ENCODE assay signal across 1 cellular context in genomic region chr6:32941412-32941784, GRCh38.
A peak's percentile ranks its signal among the peaks of the same experiment; 100 is the strongest.
TF ChIP-seq lines count a peak whose summit lies in the region.

No MANE protein-coding gene starts in this region.

TF ChIP-seq in GM12878, 131 proteins besides CTCF, POLR2A, EP300 and RAD21 (continues in another document):
- TF ChIP-seq ATF2 (IDR thresholded peaks at IDR 0.05; ENCODE audit: low read length) (peak; percentile 91), BACH1 (IDR thresholded peaks at IDR 0.05; ENCODE audit: borderline replicate concordance) (peak; percentile 89; the same call in 1 of the 2 replicates), PRDM15 (CRISPR knock-in tag; IDR thresholded peaks at IDR 0.05) (no peak), ESRRA (IDR thresholded peaks at IDR 0.05; ENCODE audit: low read length) (no peak), CREB1 (IDR thresholded peaks at IDR 0.05; ENCODE audit: low read depth) (no peak), PML (IDR thresholded peaks at IDR 0.05; ENCODE audit: low read length) (peak; percentile 51; the same call in 1 of the 2 replicates), TCF12 (IDR thresholded peaks at IDR 0.05; ENCODE audit: low read depth, low read length) (peak; percentile 95), RBBP5 (conservative IDR thresholded peaks at IDR 0.05) (no peak), RELB (IDR thresholded peaks at IDR 0.05; ENCODE audit: low read depth) (peak; percentile 98), JUND (IDR thresholded peaks at IDR 0.05; ENCODE audit: low read depth, low read length) (no peak), YBX1 (IDR thresholded peaks at IDR 0.05) (no peak), GATAD2B (conservative IDR thresholded peaks at IDR 0.05; ENCODE audit: low read depth) (peak; percentile 94), POLR2AphosphoS2 (IDR thresholded peaks at IDR 0.05; ENCODE audit: low read depth, low read length) (no peak), RB1 (IDR thresholded peaks at IDR 0.05; ENCODE audit: borderline replicate concordance) (no peak), YY1 (IDR thresholded peaks at IDR 0.05; ENCODE audit: low read depth, low read length) (peak; percentile 93), TCF7 (IDR thresholded peaks at IDR 0.05; ENCODE audit: borderline replicate concordance) (peak; percentile 52; the same call in 1 of the 2 replicates), MTA3 (IDR thresholded peaks at IDR 0.05; ENCODE audit: borderline replicate concordance, low read length) (peak; percentile 90; the same call in 1 of the 2 replicates), HDGF (IDR thresholded peaks at IDR 0.05) (0 out of 2 replicates have a peak, but pooled peaks have one; percentile 13), USF1 (IDR thresholded peaks at IDR 0.05; ENCODE audit: borderline replicate concordance, extremely low read length, insufficient read depth, low read depth, low read length) (no peak), SMAD5 (IDR thresholded peaks at IDR 0.05; ENCODE audit: low read depth) (no peak), CEBPZ (IDR thresholded peaks at IDR 0.05; ENCODE audit: low read depth, low read length) (no peak), ASH2L (IDR thresholded peaks at IDR 0.05; ENCODE audit: borderline replicate concordance, low read depth) (0 out of 2 replicates have a peak, but pooled peaks have one; percentile 66), MYC (IDR thresholded peaks at IDR 0.05; ENCODE audit: insufficient read depth, insufficient read length, insufficient replicate concordance, low read length, severe bottlenecking) (no peak), RFX5 (IDR thresholded peaks at IDR 0.05; ENCODE audit: low read depth, low read length) (no peak), CHD1 (IDR thresholded peaks at IDR 0.05; ENCODE audit: low read depth, low read length) (no peak), ZNF687 (IDR thresholded peaks at IDR 0.05) (no peak), BCL3 (IDR thresholded peaks at IDR 0.05; ENCODE audit: borderline replicate concordance, insufficient read depth, low read depth, low read length, poor library complexity, severe bottlenecking) (peak; percentile 90), BMI1 (IDR thresholded peaks at IDR 0.05; ENCODE audit: borderline replicate concordance) (peak; percentile 69), TARDBP (IDR thresholded peaks at IDR 0.05; ENCODE audit: borderline replicate concordance) (peak; percentile 59; the same call in 1 of the 2 replicates)
- TF ChIP-seq, protein P1, sequence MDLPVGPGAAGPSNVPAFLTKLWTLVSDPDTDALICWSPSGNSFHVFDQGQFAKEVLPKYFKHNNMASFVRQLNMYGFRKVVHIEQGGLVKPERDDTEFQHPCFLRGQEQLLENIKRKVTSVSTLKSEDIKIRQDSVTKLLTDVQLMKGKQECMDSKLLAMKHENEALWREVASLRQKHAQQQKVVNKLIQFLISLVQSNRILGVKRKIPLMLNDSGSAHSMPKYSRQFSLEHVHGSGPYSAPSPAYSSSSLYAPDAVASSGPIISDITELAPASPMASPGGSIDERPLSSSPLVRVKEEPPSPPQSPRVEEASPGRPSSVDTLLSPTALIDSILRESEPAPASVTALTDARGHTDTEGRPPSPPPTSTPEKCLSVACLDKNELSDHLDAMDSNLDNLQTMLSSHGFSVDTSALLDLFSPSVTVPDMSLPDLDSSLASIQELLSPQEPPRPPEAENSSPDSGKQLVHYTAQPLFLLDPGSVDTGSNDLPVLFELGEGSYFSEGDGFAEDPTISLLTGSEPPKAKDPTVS (IDR thresholded peaks at IDR 0.05; ENCODE audit: low read depth, low read length) = no peak
- TF ChIP-seq, protein P2, sequence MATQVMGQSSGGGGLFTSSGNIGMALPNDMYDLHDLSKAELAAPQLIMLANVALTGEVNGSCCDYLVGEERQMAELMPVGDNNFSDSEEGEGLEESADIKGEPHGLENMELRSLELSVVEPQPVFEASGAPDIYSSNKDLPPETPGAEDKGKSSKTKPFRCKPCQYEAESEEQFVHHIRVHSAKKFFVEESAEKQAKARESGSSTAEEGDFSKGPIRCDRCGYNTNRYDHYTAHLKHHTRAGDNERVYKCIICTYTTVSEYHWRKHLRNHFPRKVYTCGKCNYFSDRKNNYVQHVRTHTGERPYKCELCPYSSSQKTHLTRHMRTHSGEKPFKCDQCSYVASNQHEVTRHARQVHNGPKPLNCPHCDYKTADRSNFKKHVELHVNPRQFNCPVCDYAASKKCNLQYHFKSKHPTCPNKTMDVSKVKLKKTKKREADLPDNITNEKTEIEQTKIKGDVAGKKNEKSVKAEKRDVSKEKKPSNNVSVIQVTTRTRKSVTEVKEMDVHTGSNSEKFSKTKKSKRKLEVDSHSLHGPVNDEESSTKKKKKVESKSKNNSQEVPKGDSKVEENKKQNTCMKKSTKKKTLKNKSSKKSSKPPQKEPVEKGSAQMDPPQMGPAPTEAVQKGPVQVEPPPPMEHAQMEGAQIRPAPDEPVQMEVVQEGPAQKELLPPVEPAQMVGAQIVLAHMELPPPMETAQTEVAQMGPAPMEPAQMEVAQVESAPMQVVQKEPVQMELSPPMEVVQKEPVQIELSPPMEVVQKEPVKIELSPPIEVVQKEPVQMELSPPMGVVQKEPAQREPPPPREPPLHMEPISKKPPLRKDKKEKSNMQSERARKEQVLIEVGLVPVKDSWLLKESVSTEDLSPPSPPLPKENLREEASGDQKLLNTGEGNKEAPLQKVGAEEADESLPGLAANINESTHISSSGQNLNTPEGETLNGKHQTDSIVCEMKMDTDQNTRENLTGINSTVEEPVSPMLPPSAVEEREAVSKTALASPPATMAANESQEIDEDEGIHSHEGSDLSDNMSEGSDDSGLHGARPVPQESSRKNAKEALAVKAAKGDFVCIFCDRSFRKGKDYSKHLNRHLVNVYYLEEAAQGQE (IDR thresholded peaks at IDR 0.05; ENCODE audit: low read depth, low read length) = peak; percentile 41; the same call in 1 of the 2 replicates
- TF ChIP-seq, protein P3, sequence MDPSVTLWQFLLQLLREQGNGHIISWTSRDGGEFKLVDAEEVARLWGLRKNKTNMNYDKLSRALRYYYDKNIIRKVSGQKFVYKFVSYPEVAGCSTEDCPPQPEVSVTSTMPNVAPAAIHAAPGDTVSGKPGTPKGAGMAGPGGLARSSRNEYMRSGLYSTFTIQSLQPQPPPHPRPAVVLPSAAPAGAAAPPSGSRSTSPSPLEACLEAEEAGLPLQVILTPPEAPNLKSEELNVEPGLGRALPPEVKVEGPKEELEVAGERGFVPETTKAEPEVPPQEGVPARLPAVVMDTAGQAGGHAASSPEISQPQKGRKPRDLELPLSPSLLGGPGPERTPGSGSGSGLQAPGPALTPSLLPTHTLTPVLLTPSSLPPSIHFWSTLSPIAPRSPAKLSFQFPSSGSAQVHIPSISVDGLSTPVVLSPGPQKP (IDR thresholded peaks at IDR 0.05; ENCODE audit: low read depth, low read length) = no peak
